Comparison of ENCODE assay signal across 21 cellular contexts in genomic region chr7:115869225-115869624, GRCh38.
DNase-seq lines count a peak whose midpoint lies in the region; ATAC-seq and TF ChIP-seq lines count a peak whose summit lies in the region.
"Had no signal": no experiment of that assay in that cellular context is flagged by ENCODE, and none has a peak within 500 bp of the region (broad histone marks: within the 10 kb centered on the region; RNA-seq: fewer than 3 reads in every experiment).

No MANE protein-coding gene starts in this region.

- POLR2A ChIA-PET in SK-N-SH (lab: Yijun Ruan, JAX): no interaction called here

- no peak overlapping the region for H3K4me2 ChIP-seq in SK-N-SH
- H3K4me2 ChIP-seq: A549, KMS-11 had no signal

- no peak for TF ChIP-seq EP300 in SK-N-SH (IDR thresholded peaks at IDR 0.05; ENCODE audit: borderline replicate concordance in 1 of 2, low read depth in 1 of 2, low read length in 1 of 2)

- WGBS in SK-N-SH (ENCODE audit: low lambda C conversion rate): 21% methylated on average over 3 of the region's 3 CpGs

- H4K20me1 ChIP-seq in SK-N-SH (ENCODE audit: insufficient read depth): no peaks in the 10 kb centered on the region

- no peaks in the 10 kb centered on the region for H3F3A ChIP-seq in SK-N-SH (replicated peaks; ENCODE audit: insufficient read depth)

- CTCF ChIA-PET in SK-N-SH (lab: Yijun Ruan, JAX): no interaction called here

- TF ChIP-seq RAD21 in SK-N-SH (IDR thresholded peaks at IDR 0.05; ENCODE audit: low read length): no peak

- no peak for TF ChIP-seq CTCF in SK-N-SH (IDR thresholded peaks at IDR 0.05)
- no peak for TF ChIP-seq CTCF in fibroblast of mammary gland (conservative IDR thresholded peaks at IDR 0.05; ENCODE audit: control insufficient read depth, insufficient read depth, low read depth, low read length)

- H3K36me3 ChIP-seq in SK-N-SH (replicated peaks in 1 of 2; ENCODE audit: control insufficient read depth in 1 of 2, insufficient read depth in 2 of 2, low read length in 1 of 2): no peaks in the 10 kb centered on the region
- H3K36me3 ChIP-seq: SJCRH30 had no signal

- H3K9ac ChIP-seq in SK-N-SH: no peak overlapping the region
- H3K9ac ChIP-seq: KMS-11 had no signal

- H2AFZ ChIP-seq in SK-N-SH (ENCODE audit: low read depth): no peak overlapping the region

- DNase-seq in SK-N-SH: no peak
- DNase-seq in amniotic epithelial cell (ENCODE audit: low read depth): peak; percentile 26
- DNase-seq in fibroblast of mammary gland (ENCODE audit: low read depth): peak; percentile 23
- no peak for DNase-seq in cerebellar nuclear complex (lab: John Stamatoyannopoulos, UW)
- no peak for DNase-seq in stimulated activated naive CD8-positive, alpha-beta T cell treated with anti-CD3 and anti-CD28 coated beads, Interleukin-15, Interleukin-2, amounts not matched to agents 100 U/mL and 50 U/mL, for 24 hours
- DNase-seq: GF-D8, GOT3, HFFc6, NCI-H1436 treated with DMSO at 0.1 percent for 48 hours, NCI-H2029 treated with DMSO at 0.1 percent for 48 hours, NCI-H345, NCI-H526, PC-3 had no signal

- 0 out of 2 replicates have a peak, but pooled peaks cover 4% of the 10 kb centered on the region for H3K27me3 ChIP-seq in SK-N-SH (ENCODE audit: insufficient read depth)
- H3K27me3 ChIP-seq: SJCRH30 had no signal

- H3K4me1 ChIP-seq in SK-N-SH (ENCODE audit: control insufficient read depth in 1 of 2, insufficient read depth in 2 of 2, low read depth in 1 of 2, low read length in 1 of 2): no peaks in the 10 kb centered on the region
- H3K4me1 ChIP-seq: A549 had no signal

- no peaks in the 10 kb centered on the region for H3K79me2 ChIP-seq in SK-N-SH (ENCODE audit: insufficient read depth)

- H3K9me2 ChIP-seq in SK-N-SH: no peaks in the 10 kb centered on the region

- ATAC-seq in SK-N-SH treated with all-trans-retinoic acid at 6 μM for 48 hours (no peak), GM21529 (IDR thresholded peaks at IDR 0.05; ENCODE audit: unreplicated experiment) (no peak), HG03039 (IDR thresholded peaks at IDR 0.05; ENCODE audit: unreplicated experiment) (no peak)
- ATAC-seq in stimulated activated naive CD8-positive, alpha-beta T cell treated with anti-CD3 and anti-CD28 coated beads, Interleukin-15, Interleukin-2, amounts not matched to agents 100 U/mL and 50 U/mL, for 24 hours: no peak
- ATAC-seq: HepG2, PC-3 had no signal

- H3K4me3 ChIP-seq in SK-N-SH (ENCODE audit: low read depth in 2 of 2, low read length in 1 of 2) (no peak overlapping the region), fibroblast of mammary gland (ENCODE audit: control insufficient read depth, low read depth, low read length) (no peak overlapping the region)
- H3K4me3 ChIP-seq: A549, SJCRH30 had no signal

- H3K27ac ChIP-seq in SK-N-SH (ENCODE audit: low read depth in 2 of 2, low read length in 1 of 2): no peak overlapping the region
- H3K27ac ChIP-seq: A549, KMS-11, RWPE1, SJCRH30 had no signal

- no peaks in the 10 kb centered on the region for H3K9me3 ChIP-seq in SK-N-SH
- H3K9me3 ChIP-seq: A549, SJCRH30 had no signal

TF ChIP-seq in SK-N-SH treated with all-trans-retinoic acid at 6 μM for 48 hours, 23 proteins besides CTCF, POLR2A, EP300 and RAD21:
- TF ChIP-seq BACH2 (CRISPR knock-in tag; IDR thresholded peaks at IDR 0.05; ENCODE audit: borderline replicate concordance) (no peak), PPARA (CRISPR knock-in tag; IDR thresholded peaks at IDR 0.05; ENCODE audit: borderline replicate concordance) (no peak), ZNF565 (CRISPR knock-in tag; conservative IDR thresholded peaks at IDR 0.05; ENCODE audit: low read depth) (no peak), TCF4 (CRISPR knock-in tag; IDR thresholded peaks at IDR 0.05; ENCODE audit: borderline replicate concordance) (peak; percentile 64; the same call in 1 of the 2 replicates)

TF ChIP-seq in SK-N-SH, 30 proteins besides CTCF, POLR2A, EP300 and RAD21 (continues in another document):
- no peak for TF ChIP-seq FOXM1 (IDR thresholded peaks at IDR 0.05; ENCODE audit: low read depth)
- TF ChIP-seq ZBTB33 (IDR thresholded peaks at IDR 0.05; ENCODE audit: borderline replicate concordance, low read depth): no peak
- TF ChIP-seq IRF3 (IDR thresholded peaks at IDR 0.05; ENCODE audit: low read depth, low read length): no peak
- no peak for TF ChIP-seq GABPA (IDR thresholded peaks at IDR 0.05; ENCODE audit: low read depth)
- no peak for TF ChIP-seq TEAD4 (IDR thresholded peaks at IDR 0.05; ENCODE audit: borderline replicate concordance, insufficient read depth)
- TF ChIP-seq JUND (IDR thresholded peaks at IDR 0.05): no peak
- no peak for TF ChIP-seq NRF1 (IDR thresholded peaks at IDR 0.05; ENCODE audit: low read depth, low read length)
- TF ChIP-seq ELF1 (IDR thresholded peaks at IDR 0.05): no peak
- no peak for TF ChIP-seq GATA2 (CRISPR knock-in tag; IDR thresholded peaks at IDR 0.05)
- no peak for TF ChIP-seq USF2 (IDR thresholded peaks at IDR 0.05; ENCODE audit: borderline replicate concordance, low read depth, low read length)
- TF ChIP-seq USF1 (IDR thresholded peaks at IDR 0.05; ENCODE audit: borderline replicate concordance, low read depth): no peak
- TF ChIP-seq REST (IDR thresholded peaks at IDR 0.05; ENCODE audit: low read depth, low read length): no peak
- no peak for TF ChIP-seq MAX (IDR thresholded peaks at IDR 0.05; ENCODE audit: low read depth)
- no peak for TF ChIP-seq FOSL2 (IDR thresholded peaks at IDR 0.05; ENCODE audit: borderline replicate concordance, low read depth)
- no peak for TF ChIP-seq NFIC (IDR thresholded peaks at IDR 0.05; ENCODE audit: borderline replicate concordance)
- no peak for TF ChIP-seq RCOR1 (IDR thresholded peaks at IDR 0.05; ENCODE audit: low read length)

Comparison
In these comparisons a context has a peak if more than half of its experiments do, and no peak if none do; other contexts are left out.
1. DNase-seq: peak in amniotic epithelial cell (single experiment) and fibroblast of mammary gland (single experiment); none in SK-N-SH (single experiment), cerebellar nuclear complex (0 of 2) and stimulated activated naive CD8-positive, alpha-beta T cell treated with anti-CD3 and anti-CD28 coated beads, Interleukin-15, Interleukin-2, amounts not matched to agents 100 U/mL and 50 U/mL, for 24 hours (single experiment).